32 cellular contexts compared by ENCODE assay signal in the genomic region with DNA sequence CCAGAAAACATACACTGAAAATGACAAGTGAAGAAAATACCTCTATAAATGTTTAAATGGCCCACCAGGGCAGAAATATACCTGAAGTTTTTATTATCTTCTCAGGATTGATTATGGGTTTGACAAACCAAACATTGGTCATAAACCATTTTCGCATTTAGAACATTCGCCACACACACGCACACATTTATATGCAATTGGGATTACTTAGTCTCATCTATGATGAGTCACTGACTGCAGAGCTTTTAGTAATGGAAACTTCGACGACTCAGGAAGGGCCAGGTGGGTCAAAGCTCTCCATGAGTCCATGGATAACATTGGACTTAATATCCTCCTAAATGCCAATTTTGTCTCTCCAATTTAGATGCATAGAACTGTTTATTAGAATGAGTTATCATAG. TPM values are rescaled to one million over a fixed set of nuclear protein-coding genes. Genes with fewer than 3 reads are reported as not detected.
DNase-seq lines count a peak whose midpoint lies in the region; ATAC-seq, FAIRE-seq and TF ChIP-seq lines count a peak whose summit lies in the region.
"Had no signal": no experiment of that assay in that cellular context is flagged by ENCODE, and none has a peak within 500 bp of the region (broad histone marks: within the 10 kb centered on the region; RNA-seq: fewer than 3 reads in every experiment).

No MANE protein-coding gene starts in this region.

- H3K4me1 ChIP-seq in GM23248 (ENCODE audit: insufficient read depth) (no peaks in the 10 kb centered on the region), endothelial cell of umbilical vein (ENCODE audit: control insufficient read depth, extremely low read depth, insufficient read depth, low read length) (no peaks in the 10 kb centered on the region)
- H3K4me1 ChIP-seq: uterus had no signal

- no TSS peak for BruUV-seq in endothelial cell of umbilical vein (replicated peaks; lab: Mats Ljungman, UMichigan)

- no peak overlapping the region for H3K4me3 ChIP-seq in GM23248
- H3K4me3 ChIP-seq in endothelial cell of umbilical vein (replicated peaks in 1 of 3; ENCODE audit: insufficient read depth in 1 of 3, low read depth in 1 of 3, low read length in 3 of 3), result no peak overlapping the region
- H3K4me3 ChIP-seq: gastrocnemius medialis, HAP-1, hepatocyte, sigmoid colon, testis, uterus had no signal

- H3K9ac ChIP-seq in GM23248 (no peak overlapping the region), endothelial cell of umbilical vein (replicated peaks; ENCODE audit: extremely low read depth, insufficient read depth, low read length) (no peak overlapping the region)

- DNase-seq in activated CD4-positive, alpha-beta T cell treated with anti-CD3 and anti-CD28 coated beads for 48 hours, result peak; percentile 18
- no peak for DNase-seq in activated CD4-positive, alpha-beta T cell treated with anti-CD3 and anti-CD28 coated beads for 1 hour
- DNase-seq in GM23248, result peak; percentile 33
- no peak for DNase-seq in WTC11 (ENCODE audit: low spot score)
- no peak for DNase-seq in endothelial cell of umbilical vein (ENCODE audit: low read depth, low spot score)
- no peak for DNase-seq in CD1c-positive myeloid dendritic cell (ENCODE audit: extremely low spot score)
- DNase-seq: 8988T; activated CD4-positive, CD25-positive, alpha-beta regulatory T cell treated with anti-CD3 and anti-CD28 coated beads, Interleukin-2, amount 50 U/mL, for 72 hours; activated naive CD4-positive, alpha-beta T cell treated with Interleukin-2 at 50 U/mL for 16 hours; activated T-cell treated with anti-CD3 and anti-CD28 coated beads, Interleukin-2, amount 50 U/mL, for 72 hours; anterior cingulate cortex; CD4-positive, alpha-beta T cell; cortex of kidney; endodermal cell; gastrocnemius medialis; Kasumi-1; mesendoderm; NCI-H1694; sigmoid colon; stimulated activated naive B cell treated with anti-CD40 and anti-IgM and Interleukin-4, amounts not matched to agents 10 μg/mL and 1 μg/mL and 100 μg/mL, for 72 hours; T-helper 1 cell; testis; uterus had no signal

- no peaks in the 10 kb centered on the region for H3K27me3 ChIP-seq in GM23248 (replicated peaks; ENCODE audit: insufficient read depth)
- no peaks in the 10 kb centered on the region for H3K27me3 ChIP-seq in endothelial cell of umbilical vein (ENCODE audit: control insufficient read depth in 2 of 2, insufficient read depth in 2 of 2, low read length in 2 of 2)
- H3K27me3 ChIP-seq: gastrocnemius medialis, hepatocyte, neutrophil, sigmoid colon, testis, uterus had no signal

- H3K9me1 ChIP-seq in endothelial cell of umbilical vein (replicated peaks; ENCODE audit: control insufficient read depth, extremely low read depth, insufficient read depth, low read length), result no peaks in the 10 kb centered on the region

- H3K79me2 ChIP-seq in GM23248 (ENCODE audit: insufficient read depth) (peaks cover 100% of the 10 kb centered on the region), endothelial cell of umbilical vein (ENCODE audit: control insufficient read depth, insufficient read depth, low read length) (peaks cover 46% of the 10 kb centered on the region)

- H4K20me1 ChIP-seq in GM23248 (ENCODE audit: insufficient read depth), result no peaks in the 10 kb centered on the region
- peaks cover 2% of the 10 kb centered on the region for H4K20me1 ChIP-seq in endothelial cell of umbilical vein (replicated peaks; ENCODE audit: control insufficient read depth, extremely low read depth, insufficient read depth, low read length)

- dilution Hi-C loops in endothelial cell of umbilical vein (cut with MboI; ENCODE audit: extremely low pct_ligation_motif_present, low sequenced_read_pairs), result no loop called here

- H3F3A ChIP-seq in GM23248 (ENCODE audit: insufficient read depth), result no peaks in the 10 kb centered on the region

- CTCF ChIA-PET in WTC11 (lab: Charles Lee) (no interaction called here), endothelial cell of umbilical vein (lab: Charles Lee) (interaction anchor here (0.9 kb wide), 1 partner anchor 25 kb away, joined by 3 read pairs; no protein-coding TSS in a partner anchor)

- no peaks in the 10 kb centered on the region for H3K9me3 Mint-ChIP-seq in WTC11
- H3K9me3 Mint-ChIP-seq: activated T-cell treated with anti-CD3 and anti-CD28 coated beads, Interleukin-2, amount 50 U/mL, for 72 hours; CD4-positive, alpha-beta T cell; endodermal cell; stimulated activated naive B cell treated with anti-CD40 and anti-IgM and Interleukin-4, amounts not matched to agents 10 μg/mL and 1 μg/mL and 100 μg/mL, for 72 hours had no signal

- no peaks in the 10 kb centered on the region for H3K27me3 Mint-ChIP-seq in WTC11 (ENCODE audit: low read depth)
- H3K27me3 Mint-ChIP-seq: CD4-positive, alpha-beta T cell; progenitor cell of endocrine pancreas; stimulated activated naive B cell treated with anti-CD40 and anti-IgM and Interleukin-4, amounts not matched to agents 10 μg/mL and 1 μg/mL and 100 μg/mL, for 72 hours had no signal

- H3K9me2 ChIP-seq in GM23248 (ENCODE audit: insufficient read depth), result no peaks in the 10 kb centered on the region

- no peaks in the 10 kb centered on the region; the same call in 1 of the 2 replicates for H3K36me3 Mint-ChIP-seq in WTC11

- H3K4me2 ChIP-seq in GM23248 (ENCODE audit: unreplicated experiment), result no peak overlapping the region
- H3K4me2 ChIP-seq in endothelial cell of umbilical vein (ENCODE audit: insufficient read depth, low read length), result no peak overlapping the region
- H3K4me2 ChIP-seq: hepatocyte had no signal

- no peak for TF ChIP-seq POLR2A in endothelial cell of umbilical vein (IDR thresholded peaks at IDR 0.05; ENCODE audit: low read depth, low read length)

- H3K27ac ChIP-seq in GM23248, result no peak overlapping the region
- H3K27ac ChIP-seq in endothelial cell of umbilical vein (ENCODE audit: insufficient read depth, low read depth, low read length), result no peak overlapping the region
- H3K27ac ChIP-seq: gastrocnemius medialis, hepatocyte, neutrophil, RWPE1, sigmoid colon, testis, uterus had no signal

- in situ Hi-C loops in GM23248 (cut with MboI), result no loop called here

- no peak overlapping the region for H3K4me3 Mint-ChIP-seq in WTC11
- H3K4me3 Mint-ChIP-seq: activated T-cell treated with anti-CD3 and anti-CD28 coated beads, Interleukin-2, amount 50 U/mL, for 72 hours; CD4-positive, alpha-beta T cell; endodermal cell had no signal

- peak overlapping the region; percentile 54; the same call in 1 of the 2 replicates for H3K27ac Mint-ChIP-seq in WTC11
- H3K27ac Mint-ChIP-seq: activated T-cell treated with anti-CD3 and anti-CD28 coated beads, Interleukin-2, amount 50 U/mL, for 72 hours; CD4-positive, alpha-beta T cell; endodermal cell; progenitor cell of endocrine pancreas had no signal

- TF ChIP-seq CTCF in WTC11 (IDR thresholded peaks at IDR 0.05), result no peak
- no peak for TF ChIP-seq CTCF in endothelial cell of umbilical vein (IDR thresholded peaks at IDR 0.05; ENCODE audit: extremely low read depth in 1 of 2, insufficient read depth in 1 of 2, low read depth in 1 of 2, low read length in 2 of 2)

- intact Hi-C loops in endothelial cell of umbilical vein (cut with micrococcal nuclease), result no loop called here

- H3K4me1 Mint-ChIP-seq in WTC11, result peaks cover 45% of the 10 kb centered on the region

- H3K36me3 ChIP-seq in GM23248 (ENCODE audit: low read depth) (no peaks in the 10 kb centered on the region), endothelial cell of umbilical vein (ENCODE audit: control insufficient read depth in 2 of 2, extremely low read depth in 1 of 2, insufficient read depth in 2 of 2, low read length in 2 of 2) (no peaks in the 10 kb centered on the region)
- H3K36me3 ChIP-seq: gastrocnemius medialis, HAP-1, sigmoid colon, uterus had no signal

- POLR2A ChIA-PET in WTC11 (lab: Charles Lee), result no interaction called here
- POLR2A ChIA-PET in endothelial cell of umbilical vein (lab: Charles Lee), result interaction anchor here (0.6 kb wide), 1 partner anchor 142 kb away, joined by 3 read pairs; no protein-coding TSS in a partner anchor

- WGBS in GM23248 (ENCODE audit: low coverage in 1 of 2, low lambda C conversion rate in 2 of 2, missing lambda C conversion rate in 2 of 2), 2 experiments, result 97 to 100% methylated on average over 5 of the region's 5 CpGs

- ATAC-seq in WTC11 (no peak), HG02571 (IDR thresholded peaks at IDR 0.05; ENCODE audit: unreplicated experiment) (no peak), GM19328 (IDR thresholded peaks at IDR 0.05; ENCODE audit: unreplicated experiment) (no peak)
- ATAC-seq: gastrocnemius medialis; left lobe of liver; stimulated activated naive B cell treated with anti-CD40 and anti-IgM and Interleukin-4, amounts not matched to agents 10 μg/mL and 1 μg/mL and 100 μg/mL, for 72 hours had no signal

- FAIRE-seq in endothelial cell of umbilical vein (lab: Jason Lieb, UNC), result no peak
- FAIRE-seq: TTC549 had no signal

- H3K9me3 ChIP-seq in GM23248 (ENCODE audit: low read depth) (no peaks in the 10 kb centered on the region), endothelial cell of umbilical vein (replicated peaks; ENCODE audit: control insufficient read depth, insufficient read depth, low read length) (no peaks in the 10 kb centered on the region)
- H3K9me3 ChIP-seq: gastrocnemius medialis, HAP-1, neutrophil, sigmoid colon, testis, uterus had no signal

- no peak overlapping the region for H2AFZ ChIP-seq in GM23248
- no peak overlapping the region for H2AFZ ChIP-seq in endothelial cell of umbilical vein (ENCODE audit: low read depth, low read length)
- H2AFZ ChIP-seq: hepatocyte had no signal

TF ChIP-seq in WTC11, 78 proteins besides CTCF, POLR2A, EP300 and RAD21 (continues in another document):
- TF ChIP-seq OVOL2 (CRISPR knock-in tag; IDR thresholded peaks at IDR 0.05; ENCODE audit: borderline replicate concordance) (no peak), MXD4 (CRISPR knock-in tag; IDR thresholded peaks at IDR 0.05; ENCODE audit: borderline replicate concordance) (no peak)

TF ChIP-seq in endothelial cell of umbilical vein, 7 proteins besides CTCF, POLR2A, EP300 and RAD21 (continues in another document):
- TF ChIP-seq GATA2 (IDR thresholded peaks at IDR 0.05; ENCODE audit: insufficient read depth, insufficient read length, low read depth, low read length) (no peak), EZH2 (IDR thresholded peaks at IDR 0.05; ENCODE audit: borderline replicate concordance, low read depth, low read length, severe bottlenecking) (no peak), JUN (IDR thresholded peaks at IDR 0.05; ENCODE audit: borderline replicate concordance, insufficient read depth, insufficient read length, low read depth) (peak; percentile 15)

RNA-seq across cellular contexts. Expression of gene NRDC, which starts 16.9 kb away (rescaled TPM):
- 55.2 and 62.5 TPM in 2 replicates for total RNA-seq in GM23248 (2014; rRNA removed; shearing (Covaris generic))
- 122 and 129 TPM in 2 replicates for polyA plus RNA-seq in GM23248 (2016; fragmentation: Nextera tagmentation; extraction: Ambion mirVana)
- total RNA-seq in WTC11 (2021), result 172 to 201 TPM (median 179 TPM) in 3 replicates
- total RNA-seq in endothelial cell of umbilical vein, result 125 and 146 TPM in 2 replicates
- 35.6 and 41.8 TPM in 2 replicates for polyA plus RNA-seq in endothelial cell of umbilical vein
- polyA plus RNA-seq in endothelial cell of umbilical vein (2011; cell fraction: cytosol; rRNA removed), result 55.8 and 62.4 TPM in 2 replicates
- polyA plus RNA-seq in endothelial cell of umbilical vein (2011; cell fraction: nucleus; rRNA removed), result 154 and 169 TPM in 2 replicates
- polyA plus RNA-seq in endothelial cell of umbilical vein (2012), result 99.9 and 148 TPM in 2 replicates
- polyA minus RNA-seq in endothelial cell of umbilical vein, result 121 and 129 TPM in 2 replicates
- polyA minus RNA-seq in endothelial cell of umbilical vein (2011; cell fraction: cytosol; rRNA and poly(A)+ RNA removed), result 80.1 TPM
- polyA minus RNA-seq in endothelial cell of umbilical vein (2011; cell fraction: nucleus; rRNA and poly(A)+ RNA removed), result 75.6 and 104 TPM in 2 replicates

Comparison
In these comparisons a context has a peak if more than half of its experiments do, and no peak if none do; other contexts are left out.
1. DNase-seq: peak in activated CD4-positive, alpha-beta T cell treated with anti-CD3 and anti-CD28 coated beads for 48 hours (single experiment) and GM23248 (single experiment); none in activated CD4-positive, alpha-beta T cell treated with anti-CD3 and anti-CD28 coated beads for 1 hour (single experiment), WTC11 (single experiment), endothelial cell of umbilical vein (single experiment) and CD1c-positive myeloid dendritic cell (single experiment).